8 cellular contexts compared by ENCODE assay signal in the genomic region with DNA sequence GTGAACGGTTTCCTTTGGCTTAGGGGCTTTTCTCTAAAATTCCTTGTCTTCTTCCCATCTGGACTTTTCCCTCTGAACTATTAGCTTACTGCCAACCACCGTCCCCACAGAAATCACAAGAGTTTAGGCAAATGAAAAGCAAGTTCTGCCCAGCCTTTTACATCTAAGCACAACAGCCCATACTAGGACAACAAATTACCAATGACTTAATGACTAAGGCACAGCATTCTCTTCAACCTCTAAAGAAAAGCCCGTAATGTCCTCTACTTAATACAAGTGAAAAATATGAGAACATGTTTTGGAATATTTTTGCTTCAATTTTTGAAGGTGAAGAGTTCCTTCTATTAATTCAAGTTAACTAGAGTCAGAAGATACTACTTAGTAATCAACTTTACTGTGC. TPM values are rescaled to one million over a fixed set of nuclear protein-coding genes. Genes with fewer than 3 reads are reported as not detected.
A peak's percentile ranks its signal among the peaks of the same experiment; 100 is the strongest.
DNase-seq lines count a peak whose midpoint lies in the region; ATAC-seq and TF ChIP-seq lines count a peak whose summit lies in the region.

No MANE protein-coding gene starts in this region.

- peaks cover 35% of the 10 kb centered on the region for H3K4me1 Mint-ChIP-seq in activated CD4-positive, alpha-beta T cell treated with anti-CD3 and anti-CD28 coated beads, Interleukin-2, amount 10 ng/mL, durations not matched to agents 24 days and 14 days
- peaks cover 44% of the 10 kb centered on the region for H3K4me1 Mint-ChIP-seq in activated naive CD8-positive, alpha-beta T cell (ENCODE audit: low read depth)

- ATAC-seq in GM18867 (IDR thresholded peaks at IDR 0.05; ENCODE audit: unreplicated experiment) = no peak

- H3K36me3 ChIP-seq in suprapubic skin = no peaks in the 10 kb centered on the region

- H3K27me3 Mint-ChIP-seq in activated CD4-positive, alpha-beta T cell treated with anti-CD3 and anti-CD28 coated beads, Interleukin-2, amount 10 ng/mL, durations not matched to agents 24 days and 14 days = no peaks in the 10 kb centered on the region
- H3K27me3 Mint-ChIP-seq in activated naive CD8-positive, alpha-beta T cell = no peaks in the 10 kb centered on the region

- 18% methylated on average over 3 of the region's 3 CpGs for WGBS in suprapubic skin

- H3K4me3 Mint-ChIP-seq in activated CD4-positive, alpha-beta T cell treated with anti-CD3 and anti-CD28 coated beads, Interleukin-2, amount 10 ng/mL, durations not matched to agents 24 days and 14 days = peak overlapping the region; percentile 99
- H3K4me3 Mint-ChIP-seq in activated naive CD8-positive, alpha-beta T cell = peak overlapping the region; percentile 95

- intact Hi-C loops in activated CD4-positive, alpha-beta T cell treated with anti-CD3 and anti-CD28 coated beads, Interleukin-2, amount 10 ng/mL, durations not matched to agents 24 days and 14 days (cut with micrococcal nuclease) = loop anchor here (2.0 kb wide), 1 partner anchor 49 kb away; no protein-coding TSS in a partner anchor

- peak overlapping the region; percentile 98 for H3K27ac Mint-ChIP-seq in activated CD4-positive, alpha-beta T cell treated with anti-CD3 and anti-CD28 coated beads, Interleukin-2, amount 10 ng/mL, durations not matched to agents 24 days and 14 days
- H3K27ac Mint-ChIP-seq in activated naive CD8-positive, alpha-beta T cell = peak overlapping the region; percentile 96

- DNase-seq in activated CD4-positive, alpha-beta T cell treated with anti-CD3 and anti-CD28 coated beads, Interleukin-2, amount 10 ng/mL, durations not matched to agents 24 days and 14 days = no peak
- no peak for DNase-seq in activated CD4-positive, alpha-beta T cell treated with anti-CD3 and anti-CD28 coated beads, Interleukin-2, amount 50 U/mL, for 4 hours
- DNase-seq in iris pigment epithelial cell (ENCODE audit: low read depth) = peak; percentile 22
- DNase-seq in suprapubic skin (ENCODE audit: low spot score in 2 of 2) = no peak
- no peak for DNase-seq in DMS53 treated with DMSO at 0.1 percent for 48 hours (lab: John Stamatoyannopoulos, UW; ENCODE audit: unreplicated experiment)
- DNase-seq in NCI-H1105 treated with DMSO at 0.1 percent for 48 hours (lab: John Stamatoyannopoulos, UW) = no peak

- peak overlapping the region; percentile 79 for H3K4me3 ChIP-seq in suprapubic skin

- TF ChIP-seq CTCF in suprapubic skin (IDR thresholded peaks at IDR 0.05) = no peak

- H3K4me1 ChIP-seq in suprapubic skin = peaks cover 43% of the 10 kb centered on the region

- TF ChIP-seq POLR2A in suprapubic skin (IDR thresholded peaks at IDR 0.05) = no peak

- H3K9me3 ChIP-seq in suprapubic skin = no peaks in the 10 kb centered on the region

- TF ChIP-seq EP300 in suprapubic skin (IDR thresholded peaks at IDR 0.05) = no peak

- no peaks in the 10 kb centered on the region for H3K27me3 ChIP-seq in suprapubic skin

- no peaks in the 10 kb centered on the region for H3K9me3 Mint-ChIP-seq in activated CD4-positive, alpha-beta T cell treated with anti-CD3 and anti-CD28 coated beads, Interleukin-2, amount 10 ng/mL, durations not matched to agents 24 days and 14 days
- H3K9me3 Mint-ChIP-seq in activated naive CD8-positive, alpha-beta T cell (ENCODE audit: low read depth) = no peaks in the 10 kb centered on the region

- H3K36me3 Mint-ChIP-seq in activated CD4-positive, alpha-beta T cell treated with anti-CD3 and anti-CD28 coated beads, Interleukin-2, amount 10 ng/mL, durations not matched to agents 24 days and 14 days (ENCODE audit: low read depth) = peaks cover 12% of the 10 kb centered on the region
- peaks cover 5% of the 10 kb centered on the region for H3K36me3 Mint-ChIP-seq in activated naive CD8-positive, alpha-beta T cell

- H3K27ac ChIP-seq in suprapubic skin = peak overlapping the region; percentile 98

RNA-seq across cellular contexts. Expression of a gene that starts 1.2 kb away (rescaled TPM):
- total RNA-seq in activated CD4-positive, alpha-beta T cell treated with anti-CD3 and anti-CD28 coated beads, Interleukin-2, amount 10 ng/mL, durations not matched to agents 24 days and 14 days = 9.2 and 9.5 TPM in 2 replicates
- 10 to 100 TPM; 18.0 to 24.7 (median 23.5) TPM for total RNA-seq in suprapubic skin

RNA-seq across cellular contexts. Expression of a gene that starts 21.7 kb away (rescaled TPM):
- 60.0 and 64.0 TPM in 2 replicates for total RNA-seq in activated CD4-positive, alpha-beta T cell treated with anti-CD3 and anti-CD28 coated beads, Interleukin-2, amount 10 ng/mL, durations not matched to agents 24 days and 14 days
- 10 to 100 TPM; 15.7 to 26.3 (median 24.0) TPM for total RNA-seq in suprapubic skin

RNA-seq across cellular contexts. Expression of a gene that starts 41.5 kb away (rescaled TPM):
- total RNA-seq in activated CD4-positive, alpha-beta T cell treated with anti-CD3 and anti-CD28 coated beads, Interleukin-2, amount 10 ng/mL, durations not matched to agents 24 days and 14 days = 72.5 and 76.5 TPM in 2 replicates
- total RNA-seq in suprapubic skin = 100 to 1,000 TPM; 132 to 156 (median 141) TPM
